ENCODE assay signal across 1 cellular context in the genomic region with DNA sequence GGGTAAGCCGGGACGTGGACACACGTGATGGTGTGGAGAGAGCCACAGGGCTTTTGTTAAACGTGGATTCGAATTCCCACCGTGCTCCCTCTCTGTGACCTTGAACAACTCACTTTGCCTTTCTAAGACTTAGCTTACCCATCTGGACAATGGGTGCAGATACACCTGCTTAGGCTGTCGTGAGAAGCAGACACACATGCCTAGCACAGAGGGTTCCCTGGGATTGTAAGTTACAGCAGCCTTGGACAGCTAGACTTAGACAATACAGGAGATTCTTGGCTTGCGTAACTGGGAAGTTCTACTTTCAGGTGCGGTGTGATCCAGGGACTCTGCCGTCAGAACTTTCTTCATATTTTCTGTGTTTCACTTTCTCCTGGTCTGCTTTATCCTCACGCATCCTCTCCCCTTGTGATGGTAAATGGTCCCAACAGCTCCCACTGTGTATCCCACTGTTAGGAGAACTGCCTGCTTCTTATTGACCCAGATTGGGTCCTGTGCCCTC.
TF ChIP-seq lines count a peak whose summit lies in the region.

No MANE protein-coding gene starts in this region.

TF ChIP-seq in H1, 55 proteins besides CTCF, POLR2A, EP300 and RAD21:
- TF ChIP-seq KDM1A (IDR thresholded peaks at IDR 0.05; ENCODE audit: borderline replicate concordance, low read length) (peak; percentile 81; the same call in 1 of the 2 replicates), MAFK (IDR thresholded peaks at IDR 0.05; ENCODE audit: low read depth, low read length) (no peak)
TF ChIP-seq in H1: peak in this region for 1.
